8 cellular contexts compared by ENCODE assay signal in the genomic region with DNA sequence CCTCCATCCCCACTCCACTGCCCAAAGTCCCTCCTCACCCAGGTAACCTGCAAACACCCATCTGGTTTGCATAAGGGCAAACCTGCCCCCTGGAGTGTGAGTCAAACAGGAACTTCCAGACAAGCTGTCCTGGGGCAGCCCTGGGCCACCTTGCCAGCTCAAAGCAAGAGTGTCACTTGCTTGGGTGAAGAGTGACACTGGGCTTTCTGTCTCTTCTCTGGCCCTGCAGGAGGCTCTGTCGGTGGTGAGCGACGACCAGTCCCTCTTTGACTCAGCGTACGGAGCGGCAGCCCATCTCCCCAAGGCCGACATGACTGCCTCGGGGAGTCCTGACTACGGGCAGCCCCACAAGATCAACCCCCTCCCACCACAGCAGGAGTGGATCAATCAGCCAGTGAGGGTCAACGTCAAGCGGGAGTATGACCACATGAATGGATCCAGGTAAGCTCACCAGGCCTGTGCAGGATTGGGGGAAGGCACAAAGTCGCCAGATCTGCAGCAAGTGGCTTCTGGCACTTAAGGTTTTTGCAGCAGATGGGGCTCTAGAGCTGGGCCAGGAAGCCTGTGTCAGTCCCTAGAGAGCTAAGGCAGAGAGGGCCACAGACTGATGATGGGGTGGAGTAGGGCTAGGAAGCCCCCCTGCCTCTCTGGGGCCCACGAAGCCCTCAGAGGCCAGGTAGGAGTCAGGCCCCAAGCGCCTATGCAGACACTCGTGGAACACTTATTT.
DNase-seq lines count a peak whose midpoint lies in the region; ATAC-seq lines count a peak whose summit lies in the region.

No MANE protein-coding gene starts in this region.

- no peaks in the 10 kb centered on the region for H3K9me3 Mint-ChIP-seq in stimulated activated naive CD8-positive, alpha-beta T cell treated with anti-CD3 and anti-CD28 coated beads, Interleukin-15, Interleukin-2, amounts not matched to agents 100 ng/mL and 50 ng/mL, for 24 hours

- H3K4me3 Mint-ChIP-seq in stimulated activated naive CD8-positive, alpha-beta T cell treated with anti-CD3 and anti-CD28 coated beads, Interleukin-15, Interleukin-2, amounts not matched to agents 100 ng/mL and 50 ng/mL, for 24 hours, result peak overlapping the region; percentile 44

- H3K27ac Mint-ChIP-seq in stimulated activated naive CD8-positive, alpha-beta T cell treated with anti-CD3 and anti-CD28 coated beads, Interleukin-15, Interleukin-2, amounts not matched to agents 100 ng/mL and 50 ng/mL, for 24 hours, result peak overlapping the region; percentile 96

- peaks cover 78% of the 10 kb centered on the region for H3K4me1 Mint-ChIP-seq in stimulated activated naive CD8-positive, alpha-beta T cell treated with anti-CD3 and anti-CD28 coated beads, Interleukin-15, Interleukin-2, amounts not matched to agents 100 ng/mL and 50 ng/mL, for 24 hours (ENCODE audit: low read depth)

- H3K27me3 Mint-ChIP-seq in stimulated activated naive CD8-positive, alpha-beta T cell treated with anti-CD3 and anti-CD28 coated beads, Interleukin-15, Interleukin-2, amounts not matched to agents 100 ng/mL and 50 ng/mL, for 24 hours, result no peaks in the 10 kb centered on the region

- DNase-seq in stimulated activated CD4-positive, alpha-beta T cell treated with anti-CD3 and anti-CD28 coated beads, Interleukin-15, amount 100 ng/mL, for 24 hours, result peak; percentile 72
- no peak for DNase-seq in stimulated activated CD4-positive, alpha-beta T cell treated with anti-CD3 and anti-CD28 coated beads, Interleukin-12 subunit alpha, Interleukin-12 subunit beta, amount 100 ng/mL, for 4 hours
- peak; percentile 66 for DNase-seq in activated CD8-positive, alpha-beta memory T cell treated with anti-CD3 and anti-CD28 coated beads for 24 hours
- no peak for DNase-seq in LoVo (ENCODE audit: low spot score)
- no peak for DNase-seq in hippocampal formation (lab: John Stamatoyannopoulos, UW)
- DNase-seq in NCI-H774 (lab: John Stamatoyannopoulos, UW), result no peak

- peaks cover 22% of the 10 kb centered on the region for H3K36me3 Mint-ChIP-seq in stimulated activated naive CD8-positive, alpha-beta T cell treated with anti-CD3 and anti-CD28 coated beads, Interleukin-15, Interleukin-2, amounts not matched to agents 100 ng/mL and 50 ng/mL, for 24 hours (ENCODE audit: low read depth)

- peak; percentile 65 for ATAC-seq in HG02970 (IDR thresholded peaks at IDR 0.05; ENCODE audit: low FRiP score, unreplicated experiment)

Comparison
In these comparisons a context has a peak if more than half of its experiments do, and no peak if none do; other contexts are left out.
1. DNase-seq: peak in stimulated activated CD4-positive, alpha-beta T cell treated with anti-CD3 and anti-CD28 coated beads, Interleukin-15, amount 100 ng/mL, for 24 hours (single experiment) and activated CD8-positive, alpha-beta memory T cell treated with anti-CD3 and anti-CD28 coated beads for 24 hours (single experiment); none in stimulated activated CD4-positive, alpha-beta T cell treated with anti-CD3 and anti-CD28 coated beads, Interleukin-12 subunit alpha, Interleukin-12 subunit beta, amount 100 ng/mL, for 4 hours (single experiment), LoVo (single experiment), hippocampal formation (0 of 2) and NCI-H774 (single experiment).